ENCODE assay signal across 8 cellular contexts in the genomic region with DNA sequence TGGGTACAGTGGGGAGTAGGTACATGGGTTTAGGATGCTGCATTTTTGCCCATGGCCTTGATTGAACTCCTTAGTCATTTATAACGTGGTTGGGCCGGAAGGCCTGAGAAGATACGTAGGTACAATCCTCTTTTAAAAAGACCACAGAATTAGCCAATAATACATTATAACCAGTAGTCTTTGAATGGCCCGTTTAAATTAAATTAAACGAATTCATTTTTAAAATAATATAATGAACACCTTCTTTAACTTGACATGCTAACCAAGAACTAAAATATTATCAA. TPM values are rescaled to one million over a fixed set of nuclear protein-coding genes. Genes with fewer than 3 reads are reported as not detected.
DNase-seq lines count a peak whose midpoint lies in the region; ATAC-seq lines count a peak whose summit lies in the region.

No MANE protein-coding gene starts in this region.

- H3K9me3 ChIP-seq in iPS-18a (ENCODE audit: control insufficient read depth, low read depth, low read length), result no peaks in the 10 kb centered on the region
- H3K9me3 ChIP-seq in stomach smooth muscle (ENCODE audit: control insufficient read depth in 2 of 2, low read length in 2 of 2), result peaks cover 0 to 4% of the 10 kb centered on the region in 2 donors

- no peak for DNase-seq in activated naive CD4-positive, alpha-beta T cell treated with anti-CD3 and anti-CD28 coated beads, Interleukin-2, amount 50 U/mL, for 16 hours
- DNase-seq in activated naive CD4-positive, alpha-beta T cell treated with anti-CD3 and anti-CD28 coated beads, Interleukin-2, amount 50 U/mL, for 72 hours (ENCODE audit: low spot score in 2 of 2), result no peak
- no peak for DNase-seq in activated CD4-positive, CD25-positive, alpha-beta regulatory T cell (lab: John Stamatoyannopoulos, UW)
- no peak for DNase-seq in NCI-H82 (lab: John Stamatoyannopoulos, UW)

- H3K36me3 ChIP-seq in iPS-18a (ENCODE audit: control insufficient read depth, low read depth, low read length), result no peaks in the 10 kb centered on the region
- peaks cover 2 to 3% of the 10 kb centered on the region in 2 donors for H3K36me3 ChIP-seq in stomach smooth muscle (ENCODE audit: control insufficient read depth in 2 of 2, insufficient read depth in 2 of 2, low read length in 2 of 2)

- H3K4me3 ChIP-seq in iPS-18a (ENCODE audit: low read length) (peak overlapping the region; percentile 94), stomach smooth muscle (ENCODE audit: low read length in 2 of 2) (peak overlapping the region; percentile 63 to 86)

- H3K27me3 ChIP-seq in iPS-18a (ENCODE audit: control insufficient read depth, insufficient read depth, low read length) (no peaks in the 10 kb centered on the region), stomach smooth muscle (ENCODE audit: control insufficient read depth in 1 of 2, insufficient read depth in 2 of 2, low read length in 2 of 2) (no peaks in the 10 kb centered on the region)

- H3K9me3 Mint-ChIP-seq in activated naive CD4-positive, alpha-beta T cell treated with anti-CD3 and anti-CD28 coated beads, Interleukin-2, amount 50 U/mL, for 24 hours, result peaks cover 14% of the 10 kb centered on the region
- H3K9me3 Mint-ChIP-seq in activated naive CD4-positive, alpha-beta T cell treated with anti-CD3 and anti-CD28 coated beads, Interleukin-2, amount 50 U/mL, for 72 hours, result peaks cover 5 to 15% of the 10 kb centered on the region in 2 donors

- H3K27ac ChIP-seq in iPS-18a (ENCODE audit: low read length), result peak overlapping the region; percentile 99
- H3K27ac ChIP-seq in stomach smooth muscle (ENCODE audit: low read length), result peak overlapping the region; percentile 92

- peaks cover 14% of the 10 kb centered on the region for H3K36me3 Mint-ChIP-seq in activated naive CD4-positive, alpha-beta T cell treated with anti-CD3 and anti-CD28 coated beads, Interleukin-2, amount 50 U/mL, for 24 hours
- peaks cover 31 to 33% of the 10 kb centered on the region in 2 donors for H3K36me3 Mint-ChIP-seq in activated naive CD4-positive, alpha-beta T cell treated with anti-CD3 and anti-CD28 coated beads, Interleukin-2, amount 50 U/mL, for 72 hours

- peak in 1 of 2 donors; percentile 45 for ATAC-seq in activated naive CD4-positive, alpha-beta T cell treated with anti-CD3 and anti-CD28 coated beads, Interleukin-2, amount 50 U/mL, for 72 hours
- no peak for ATAC-seq in GM19467 (IDR thresholded peaks at IDR 0.05; ENCODE audit: unreplicated experiment)

- H3K4me1 Mint-ChIP-seq in activated naive CD4-positive, alpha-beta T cell treated with anti-CD3 and anti-CD28 coated beads, Interleukin-2, amount 50 U/mL, for 24 hours, result peaks cover 37% of the 10 kb centered on the region

- peak overlapping the region; percentile 99 for H3K27ac Mint-ChIP-seq in activated naive CD4-positive, alpha-beta T cell treated with anti-CD3 and anti-CD28 coated beads, Interleukin-2, amount 50 U/mL, for 24 hours
- peak overlapping the region; percentile 96 to 98 for H3K27ac Mint-ChIP-seq in activated naive CD4-positive, alpha-beta T cell treated with anti-CD3 and anti-CD28 coated beads, Interleukin-2, amount 50 U/mL, for 72 hours

- H3K4me3 Mint-ChIP-seq in activated naive CD4-positive, alpha-beta T cell treated with anti-CD3 and anti-CD28 coated beads, Interleukin-2, amount 50 U/mL, for 24 hours, result peak overlapping the region; percentile 99

- H3K4me1 ChIP-seq in iPS-18a (ENCODE audit: control insufficient read depth, low read depth, low read length) (no peaks in the 10 kb centered on the region), stomach smooth muscle (ENCODE audit: control insufficient read depth, insufficient read depth, low read length) (peaks cover 15% of the 10 kb centered on the region)

- peak overlapping the region; percentile 92 for H3K9ac ChIP-seq in iPS-18a (ENCODE audit: low read length)
- H3K9ac ChIP-seq in stomach smooth muscle (ENCODE audit: low read length in 2 of 2), result peak overlapping the region; percentile 74 to 96

- H3K27me3 Mint-ChIP-seq in activated naive CD4-positive, alpha-beta T cell treated with anti-CD3 and anti-CD28 coated beads, Interleukin-2, amount 50 U/mL, for 24 hours, result peaks cover 1% of the 10 kb centered on the region

RNA-seq across cellular contexts. Expression of a gene that starts 20.1 kb away (rescaled TPM):
- total RNA-seq in activated naive CD4-positive, alpha-beta T cell treated with anti-CD3 and anti-CD28 coated beads, Interleukin-2, amount 50 U/mL, for 72 hours, result 100 to 1,000 TPM; 189 to 332 TPM
